ENCODE assay signal across 14 cellular contexts in genomic region chr20:9035129-9035528, GRCh38. TPM values are rescaled to one million over a fixed set of nuclear protein-coding genes. Genes with fewer than 3 reads are reported as not detected.
DNase-seq lines count a peak whose midpoint lies in the region; ATAC-seq and TF ChIP-seq lines count a peak whose summit lies in the region.
"Had no signal": no experiment of that assay in that cellular context is flagged by ENCODE, and none has a peak within 500 bp of the region (broad histone marks: within the 10 kb centered on the region; RNA-seq: fewer than 3 reads in every experiment).

No MANE protein-coding gene starts in this region.

- intact Hi-C loops in Calu3 (cut with micrococcal nuclease; ENCODE audit: unreplicated experiment) (no loop called here), IMR-90 (cut with micrococcal nuclease) (loop anchor here (2.0 kb wide), 1 partner anchor 34 kb away; the partner anchor contains the start of gene PLCB4)
- intact Hi-C loops in CD8-positive, alpha-beta T cell (cut with DNase I, micrococcal nuclease) = no loop called here

- CTCF ChIA-PET in Calu3 (lab: Charles Lee) (no interaction called here), IMR-90 (lab: Yijun Ruan, JAX) (no interaction called here)
- CTCF ChIA-PET in CD8-positive, alpha-beta T cell (lab: Charles Lee) = no interaction called here

- ATAC-seq in IMR-90 (ENCODE audit: low read depth) (peak; percentile 86), HG02970 (IDR thresholded peaks at IDR 0.05; ENCODE audit: low FRiP score, unreplicated experiment) (no peak)
- ATAC-seq in CD8-positive, alpha-beta T cell = no peak
- ATAC-seq: effector memory CD8-positive, alpha-beta T cell had no signal

- no peak for TF ChIP-seq POLR2A in IMR-90 (IDR thresholded peaks at IDR 0.05; ENCODE audit: low read depth, low read length)

- BruUV-seq in Calu3 (replicated peaks; lab: Mats Ljungman, UMichigan) = no TSS peak
- no TSS peak for BruUV-seq in IMR-90 (replicated peaks; lab: Mats Ljungman, UMichigan)

- no peaks in the 10 kb centered on the region for H3K4me1 Mint-ChIP-seq in Calu3 (ENCODE audit: low read depth, unreplicated experiment)
- no peaks in the 10 kb centered on the region for H3K4me1 Mint-ChIP-seq in CD8-positive, alpha-beta T cell (ENCODE audit: low read depth)

- H3K4ac ChIP-seq in IMR-90 (ENCODE audit: low read depth, low read length) (peak overlapping the region; percentile 72; the same call in 1 of the 2 replicates), mesendoderm (ENCODE audit: low read depth, low read length) (no peak overlapping the region)

- 0 out of 2 replicates have a peak, but pooled peaks have one; percentile 18 for TF ChIP-seq RAD21 in IMR-90 (IDR thresholded peaks at IDR 0.05; ENCODE audit: low read length)

- H3K4me3 ChIP-seq in IMR-90 (ENCODE audit: insufficient read depth, low read depth, low read length) = no peak overlapping the region
- H3K4me3 ChIP-seq in mesendoderm (ENCODE audit: low read length) = no peak overlapping the region
- no peak overlapping the region for H3K4me3 ChIP-seq in CD8-positive, alpha-beta T cell (ENCODE audit: low read depth, low read length)

- H3K9me3 Mint-ChIP-seq in Calu3 (ENCODE audit: low read depth, unreplicated experiment) = peaks cover 2% of the 10 kb centered on the region
- peaks cover 4% of the 10 kb centered on the region for H3K9me3 Mint-ChIP-seq in CD8-positive, alpha-beta T cell

- no peak overlapping the region for H3K27ac Mint-ChIP-seq in Calu3 (ENCODE audit: unreplicated experiment)
- no peak overlapping the region for H3K27ac Mint-ChIP-seq in CD8-positive, alpha-beta T cell
- H3K27ac Mint-ChIP-seq: effector memory CD8-positive, alpha-beta T cell had no signal

- no peaks in the 10 kb centered on the region for H3K27me3 ChIP-seq in IMR-90 (ENCODE audit: control insufficient read depth, insufficient read depth, low read length)
- no peaks in the 10 kb centered on the region for H3K27me3 ChIP-seq in mesendoderm (ENCODE audit: insufficient read depth, low read length, poor library complexity)
- H3K27me3 ChIP-seq in CD8-positive, alpha-beta T cell (ENCODE audit: insufficient read depth, low read length) = no peaks in the 10 kb centered on the region

- peaks cover 8% of the 10 kb centered on the region for H3K9me1 ChIP-seq in IMR-90 (ENCODE audit: insufficient read depth, low read length)

- in situ Hi-C loops in IMR-90 (cut with MboI; ENCODE audit: low sequenced_read_pairs) = no loop called here

- no peaks in the 10 kb centered on the region for H3K27me3 Mint-ChIP-seq in Calu3 (ENCODE audit: unreplicated experiment)
- no peaks in the 10 kb centered on the region for H3K27me3 Mint-ChIP-seq in CD8-positive, alpha-beta T cell (ENCODE audit: low read depth)
- H3K27me3 Mint-ChIP-seq: effector memory CD8-positive, alpha-beta T cell had no signal

- TF ChIP-seq CTCF in Calu3 (IDR thresholded peaks at IDR 0.05; ENCODE audit: unreplicated experiment) = no peak
- TF ChIP-seq CTCF in IMR-90 (conservative IDR thresholded peaks at IDR 0.05; ENCODE audit: low read depth, low read length) = no peak
- no peak for TF ChIP-seq CTCF in CD8-positive, alpha-beta T cell (IDR thresholded peaks at IDR 0.05)

- H4K5ac ChIP-seq in IMR-90 (ENCODE audit: low read depth, low read length) (peak overlapping the region; percentile 28; the same call in 1 of the 2 replicates), mesendoderm (ENCODE audit: low read length) (no peak overlapping the region)

- peak overlapping the region; percentile 46; the same call in 1 of the 2 replicates for H3K18ac ChIP-seq in IMR-90 (ENCODE audit: low read depth, low read length)
- H3K18ac ChIP-seq in mesendoderm (ENCODE audit: low read length) = no peak overlapping the region

- peaks cover 13% of the 10 kb centered on the region for H3K4me1 ChIP-seq in IMR-90 (ENCODE audit: control insufficient read depth, insufficient read depth, low read length)
- H3K4me1 ChIP-seq in mesendoderm (ENCODE audit: control insufficient read depth, low read depth, low read length) = no peaks in the 10 kb centered on the region
- no peaks in the 10 kb centered on the region for H3K4me1 ChIP-seq in CD8-positive, alpha-beta T cell (ENCODE audit: insufficient read depth, low read length)

- H2BK20ac ChIP-seq in IMR-90 (ENCODE audit: low read depth, low read length) = peak overlapping the region; percentile 81

- H3K27ac ChIP-seq in IMR-90 (ENCODE audit: insufficient read depth, low read length) = no peak overlapping the region; the same call in 1 of the 2 replicates
- H3K27ac ChIP-seq in mesendoderm (ENCODE audit: low read depth, low read length) = no peak overlapping the region
- no peak overlapping the region for H3K27ac ChIP-seq in CD8-positive, alpha-beta T cell (ENCODE audit: low read depth, low read length)
- H3K27ac ChIP-seq: KMS-11 had no signal

- H3K9me3 ChIP-seq in IMR-90 (ENCODE audit: control insufficient read depth, insufficient read depth, low read length) = no peaks in the 10 kb centered on the region; the same call in 1 of the 2 replicates
- no peaks in the 10 kb centered on the region for H3K9me3 ChIP-seq in CD8-positive, alpha-beta T cell (ENCODE audit: low read length)

- H2AK5ac ChIP-seq in IMR-90 (ENCODE audit: low read depth, low read length) (peak overlapping the region; percentile 71), mesendoderm (ENCODE audit: low read length) (no peak overlapping the region)

- H3K56ac ChIP-seq in IMR-90 (ENCODE audit: extremely low read depth, insufficient read depth, low read length) (0 out of 2 replicates have a peak overlapping the region, but pooled peaks have one; percentile 54), mesendoderm (ENCODE audit: low read length) (no peak overlapping the region)

- H2AFZ ChIP-seq in IMR-90 (replicated peaks; ENCODE audit: low read length, poor library complexity) = no peak overlapping the region

- no peaks in the 10 kb centered on the region for H4K20me1 ChIP-seq in IMR-90 (ENCODE audit: insufficient read depth, low read length)

- no peak overlapping the region for H3K4me2 ChIP-seq in IMR-90 (ENCODE audit: low read depth, low read length)
- H3K4me2 ChIP-seq in mesendoderm (ENCODE audit: low read length) = no peak overlapping the region
- H3K4me2 ChIP-seq: KMS-11 had no signal

- no CpG with 5 or more reads among the region's 3 CpGs for WGBS in IMR-90 (ENCODE audit: extremely low coverage in 2 of 2, insufficient read length in 1 of 2), 2 experiments
- WGBS in mesendoderm (ENCODE audit: extremely low coverage, insufficient coverage, low lambda C conversion rate) = no CpG with 5 or more reads among the region's 3 CpGs

- DNase-seq in Calu3 (peak; percentile 23), IMR-90 (peak; percentile 94), astrocyte of the hippocampus (ENCODE audit: low read depth, low spot score) (peak; percentile 90), mesendoderm (peak; percentile 53), 8988T (no peak)
- no peak for DNase-seq in stimulated activated naive CD4-positive, alpha-beta T cell (lab: John Stamatoyannopoulos, UW)
- DNase-seq in CD8-positive, alpha-beta T cell = no peak
- DNase-seq: activated CD4-positive, alpha-beta T cell treated with anti-CD3 and anti-CD28 coated beads, Interleukin-2, amount 50 U/mL, for 48 hours; activated naive CD4-positive, alpha-beta T cell treated with anti-CD3 and anti-CD28 coated beads, Interleukin-2, amount 50 U/mL, for 16 hours; effector memory CD8-positive, alpha-beta T cell; small intestine; stimulated activated CD8-positive, alpha-beta memory T cell treated with anti-CD3 and anti-CD28 coated beads, Interleukin-4, amount 100 ng/mL, for 48 hours had no signal

- H3K9ac ChIP-seq in IMR-90 (ENCODE audit: low read depth, low read length) (no peak overlapping the region), mesendoderm (ENCODE audit: low read length) (no peak overlapping the region)
- H3K9ac ChIP-seq: KMS-11 had no signal

- H3K14ac ChIP-seq in IMR-90 (replicated peaks; ENCODE audit: low read depth, low read length) = peak overlapping the region; percentile 69; the same call in 1 of the 2 replicates

- H2BK5ac ChIP-seq in IMR-90 (ENCODE audit: low read depth, low read length, poor library complexity, severe bottlenecking) = peak overlapping the region; percentile 86
- H2BK5ac ChIP-seq in mesendoderm (ENCODE audit: low read length) = no peak overlapping the region

- no peaks in the 10 kb centered on the region for H3K36me3 ChIP-seq in IMR-90 (ENCODE audit: control insufficient read depth, insufficient read depth, low read length)
- no peaks in the 10 kb centered on the region for H3K36me3 ChIP-seq in mesendoderm (ENCODE audit: control insufficient read depth, insufficient read depth, low read length)
- H3K36me3 ChIP-seq in CD8-positive, alpha-beta T cell (ENCODE audit: insufficient read depth, low read length) = no peaks in the 10 kb centered on the region

- dilution Hi-C loops in IMR-90 (cut with HindIII; ENCODE audit: low sequenced_read_pairs, unreplicated experiment) = no loop called here

- no peaks in the 10 kb centered on the region for H3K36me3 Mint-ChIP-seq in Calu3 (ENCODE audit: insufficient read depth, unreplicated experiment)
- H3K36me3 Mint-ChIP-seq in CD8-positive, alpha-beta T cell = no peaks in the 10 kb centered on the region

- POLR2A ChIA-PET in IMR-90 (lab: Charles Lee; ENCODE audit: unreplicated experiment) = no interaction called here
- POLR2A ChIA-PET in CD8-positive, alpha-beta T cell (lab: Charles Lee) = no interaction called here

- H3K4me3 Mint-ChIP-seq in Calu3 (ENCODE audit: low read depth, unreplicated experiment) = no peak overlapping the region
- H3K4me3 Mint-ChIP-seq in CD8-positive, alpha-beta T cell = no peak overlapping the region
- H3K4me3 Mint-ChIP-seq: effector memory CD8-positive, alpha-beta T cell had no signal

- H2AK9ac ChIP-seq in IMR-90 (replicated peaks; ENCODE audit: low read depth, low read length, poor library complexity) = no peak overlapping the region

- H3K79me2 ChIP-seq in mesendoderm (ENCODE audit: control insufficient read depth, insufficient read depth, low read length) = no peaks in the 10 kb centered on the region

- H3K79me1 ChIP-seq in IMR-90 (ENCODE audit: low read depth in 1 of 2, low read length in 2 of 2) = peaks cover 0 to 11% of the 10 kb centered on the region in 2 experiments; a peak in 1 of 4 replicates
- H3K79me1 ChIP-seq in mesendoderm (ENCODE audit: low read length) = no peaks in the 10 kb centered on the region

- H2BK15ac ChIP-seq in IMR-90 (ENCODE audit: low read depth, low read length) = peak overlapping the region; percentile 68; the same call in 2 of the 3 replicates
- no peak overlapping the region for H2BK15ac ChIP-seq in mesendoderm (replicated peaks; ENCODE audit: low read depth)

- peak overlapping the region; percentile 82 for H4K91ac ChIP-seq in IMR-90 (ENCODE audit: insufficient read depth, low read depth, low read length)

- 0 out of 2 replicates have a peak overlapping the region, but pooled peaks have one; percentile 11 for H3K23ac ChIP-seq in IMR-90 (ENCODE audit: low read depth, low read length)
- H3K23ac ChIP-seq in mesendoderm (ENCODE audit: low read length) = no peak overlapping the region

- H2BK120ac ChIP-seq in IMR-90 (ENCODE audit: low read depth, low read length) (peak overlapping the region; percentile 67), mesendoderm (ENCODE audit: low read depth, low read length) (no peak overlapping the region)

- H4K8ac ChIP-seq in IMR-90 (ENCODE audit: low read depth in 2 of 2, low read length in 2 of 2) (peak overlapping the region; percentile 30 to 64; a peak in 3 of 4 replicates), mesendoderm (ENCODE audit: low read depth, low read length) (no peak overlapping the region)

RNA-seq across cellular contexts. Expression of gene PLCB4, which starts 33.8 kb away (rescaled TPM):
- total RNA-seq in Calu3 (2022) (9.9 and 12.9 TPM in 2 replicates), IMR-90 (2012; rRNA removed) (24.0 and 28.3 TPM in 2 replicates)
- polyA plus RNA-seq in IMR-90 (2012; rRNA removed) = 9.1 and 12.5 TPM in 2 replicates
- 1.9 and 2.7 TPM in 2 replicates for polyA plus RNA-seq in IMR-90 (2012; cell fraction: cytosol; rRNA removed)
- 3.8 and 32.9 TPM in 2 replicates for polyA plus RNA-seq in IMR-90 (2012; cell fraction: nucleus; rRNA removed; ENCODE audit: low replicate concordance)
- 5.7 TPM for polyA plus RNA-seq in mesendoderm (2013, experiment 1 of 2)
- 6.2 TPM for polyA plus RNA-seq in mesendoderm (2013, experiment 2 of 2)
- not detected for total RNA-seq in CD8-positive, alpha-beta T cell

Comparison
In these comparisons a context has a peak if more than half of its experiments do, and no peak if none do; other contexts are left out.
1. DNase-seq: peak in Calu3 (single experiment), IMR-90 (single experiment), astrocyte of the hippocampus (single experiment) and mesendoderm (single experiment); none in stimulated activated naive CD4-positive, alpha-beta T cell (0 of 6), 8988T (single experiment) and CD8-positive, alpha-beta T cell (0 of 7).
2. RNA of gene PLCB4, which starts 33.8 kb away (total RNA-seq): 24.0 to 28.3 TPM in IMR-90 and 9.9 to 12.9 TPM in Calu3; not detected in CD8-positive, alpha-beta T cell; every median in the first group is over 10 times any median in the second.